Comparison of ENCODE assay signal across 19 cellular contexts in genomic region chr10:11714750-11715365, GRCh38.
"Had no signal": no experiment of that assay in that cellular context is flagged by ENCODE, and none has a peak within 500 bp of the region (broad histone marks: within the 10 kb centered on the region; RNA-seq: fewer than 3 reads in every experiment).

No MANE protein-coding gene starts in this region.

- H3K27ac ChIP-seq: coronary artery, psoas muscle, sigmoid colon, thoracic aorta, tibial nerve had no signal

- H3K27me3 ChIP-seq: sigmoid colon, spleen, tibial nerve, upper lobe of left lung had no signal

- H3K9me3 ChIP-seq: psoas muscle, thoracic aorta had no signal

- H3K36me3 ChIP-seq: lower lobe of right lung, sigmoid colon, spleen, thoracic aorta, tibial nerve, upper lobe of left lung had no signal

- H3K4me1 ChIP-seq: lower lobe of right lung, psoas muscle, sigmoid colon had no signal

- H3K4me3 ChIP-seq: coronary artery, lower lobe of right lung, psoas muscle, sigmoid colon, spleen, thoracic aorta, tibial nerve, upper lobe of left lung had no signal

- FAIRE-seq: endometrium, frontal cortex, keratinocyte, urothelium cell line had no signal

- ATAC-seq: effector memory CD8-positive, alpha-beta T cell; natural killer cell; psoas muscle; stimulated activated memory B cell treated with anti-CD40 and anti-IgM and Interleukin-4, amounts not matched to agents 10 μg/mL and 1 μg/mL and 100 μg/mL, for 72 hours; stimulated activated naive CD8-positive, alpha-beta T cell treated with anti-CD3 and anti-CD28 coated beads, Interleukin-15, Interleukin-2, amounts not matched to agents 100 U/mL and 50 U/mL, for 24 hours had no signal

- DNase-seq: effector memory CD8-positive, alpha-beta T cell; left ventricle myocardium superior; lower lobe of right lung; natural killer cell; psoas muscle; right cardiac atrium; sigmoid colon; spleen; stimulated activated CD4-positive, alpha-beta T cell treated with anti-CD3 and anti-CD28 coated beads, Interleukin-4, amount 100 ng/mL, for 4 hours; stimulated activated naive CD8-positive, alpha-beta T cell treated with anti-CD3 and anti-CD28 coated beads, Interleukin-15, Interleukin-2, amounts not matched to agents 100 U/mL and 50 U/mL, for 24 hours; upper lobe of left lung had no signal
